ENCODE assay signal across 8 cellular contexts in the genomic region with DNA sequence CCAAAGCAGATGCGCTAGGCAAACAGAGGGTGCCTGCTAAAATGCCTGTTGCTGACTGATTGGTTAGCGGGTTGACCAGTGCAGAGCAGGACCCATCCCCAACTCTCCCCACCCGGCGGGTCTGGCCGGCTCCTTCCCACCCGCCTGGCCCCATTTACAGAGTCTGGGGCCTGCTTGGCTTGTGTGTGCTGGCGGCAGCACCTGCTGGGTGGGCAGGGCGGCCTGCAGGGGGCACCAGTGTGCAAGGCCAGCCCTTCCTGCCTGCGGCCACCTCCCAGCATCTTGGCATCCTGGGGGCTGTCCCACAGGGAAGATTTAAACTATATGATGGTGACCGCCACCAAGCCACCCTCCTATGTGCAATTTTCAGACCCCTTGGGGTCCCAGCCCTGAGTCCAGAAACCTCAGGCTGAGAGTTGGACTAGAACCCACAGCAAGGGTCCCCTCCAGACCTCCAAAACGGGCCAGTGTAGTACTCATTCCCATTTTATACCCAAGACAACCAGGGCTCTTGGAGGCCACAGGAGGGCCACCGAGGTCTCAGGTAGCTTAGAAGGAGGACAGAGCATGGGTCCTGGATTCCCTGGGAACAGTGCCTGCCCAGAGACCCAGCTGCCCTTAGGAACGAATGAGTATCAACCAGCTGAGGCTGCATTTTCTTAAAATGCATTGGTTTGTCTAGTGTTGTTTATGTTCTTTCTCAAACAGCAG.
DNase-seq lines count a peak whose midpoint lies in the region; ATAC-seq and TF ChIP-seq lines count a peak whose summit lies in the region.

No MANE protein-coding gene starts in this region.

- H4K20me1 ChIP-seq in DND-41 (ENCODE audit: insufficient read depth, low read length) = no peaks in the 10 kb centered on the region

- H3K27me3 Mint-ChIP-seq in mesothelial cell of epicardium (ENCODE audit: low read depth) = no peaks in the 10 kb centered on the region

- no peaks in the 10 kb centered on the region for H3K9me3 ChIP-seq in DND-41 (ENCODE audit: insufficient read depth, low read length, severe bottlenecking)
- no peaks in the 10 kb centered on the region for H3K9me3 ChIP-seq in MG63

- ATAC-seq in DND-41 (ENCODE audit: insufficient read depth, low read depth) (peak; percentile 91), GM21381 (IDR thresholded peaks at IDR 0.05; ENCODE audit: unreplicated experiment) (peak; percentile 76)

- no peak overlapping the region for H2AFZ ChIP-seq in DND-41 (ENCODE audit: low read depth, low read length)

- no peak overlapping the region for H3K9ac ChIP-seq in DND-41 (ENCODE audit: low read depth, low read length)

- H3K27ac Mint-ChIP-seq in mesothelial cell of epicardium = peak overlapping the region; percentile 85

- TF ChIP-seq CTCF in DND-41 (IDR thresholded peaks at IDR 0.05; ENCODE audit: borderline replicate concordance, extremely low read depth, low read length, poor library complexity, severe bottlenecking) = peak; percentile 91
- TF ChIP-seq CTCF in dorsolateral prefrontal cortex (IDR thresholded peaks at IDR 0.05 in 54 of 56, conservative IDR thresholded peaks at IDR 0.05 in 2 of 56; ENCODE audit: low read depth in 1 of 56, partially characterized antibody in 56 of 56) = peak; percentile 64 to 97 (median 88)
- peak; percentile 81 for TF ChIP-seq CTCF in mesothelial cell of epicardium (IDR thresholded peaks at IDR 0.05; ENCODE audit: unreplicated experiment)

- H3K4me1 ChIP-seq in DND-41 (ENCODE audit: insufficient read depth, low read length) = no peaks in the 10 kb centered on the region

- H3K27ac ChIP-seq in DND-41 (ENCODE audit: low read length) = peak overlapping the region; percentile 22; the same call in 1 of the 2 replicates
- peak overlapping the region in 53 of 59 donors; percentile 7 to 82 (median 51) for H3K27ac ChIP-seq in dorsolateral prefrontal cortex

- H3K4me2 ChIP-seq in DND-41 (ENCODE audit: insufficient read depth, low read length) = no peak overlapping the region

- H3K9me3 Mint-ChIP-seq in mesothelial cell of epicardium = peaks cover 7% of the 10 kb centered on the region

- H3K4me3 Mint-ChIP-seq in mesothelial cell of epicardium = no peak overlapping the region

- intact Hi-C loops in dorsolateral prefrontal cortex (cut with DNase I) = loop anchor here (2.0 to 10.0 kb wide), 7 partner anchors 100 to 638 kb away; no protein-coding TSS in a partner anchor

- H3K4me1 Mint-ChIP-seq in mesothelial cell of epicardium = peaks cover 63% of the 10 kb centered on the region

- no peak overlapping the region for H3K4me3 ChIP-seq in DND-41 (ENCODE audit: low read depth in 1 of 2, low read length in 2 of 2)
- no peak overlapping the region for H3K4me3 ChIP-seq in MG63
- H3K4me3 ChIP-seq in dorsolateral prefrontal cortex = no peak overlapping the region

- no peaks in the 10 kb centered on the region for H3K27me3 ChIP-seq in DND-41 (ENCODE audit: insufficient read depth, low read length, poor library complexity)
- no peaks in the 10 kb centered on the region for H3K27me3 ChIP-seq in MG63
- H3K27me3 ChIP-seq in dorsolateral prefrontal cortex = no peaks in the 10 kb centered on the region

- H3K36me3 Mint-ChIP-seq in mesothelial cell of epicardium = peaks cover 8% of the 10 kb centered on the region

- DNase-seq in DND-41 (peak; percentile 59), MG63 (peak; percentile 28), dorsolateral prefrontal cortex (peak in 9 of 10 donors; percentile 57 to 83 (median 65)), mesothelial cell of epicardium (ENCODE audit: low spot score in 2 of 2, unreplicated experiment in 2 of 2) (peak; percentile 54 to 81), mesenteric fat pad (ENCODE audit: low spot score) (no peak)
- peak; percentile 49 to 54 for DNase-seq in activated CD4-positive, alpha-beta T cell treated with anti-CD3 and anti-CD28 coated beads, Interleukin-2, amount 50 U/mL, for 24 hours (ENCODE audit: low read depth in 1 of 2, low spot score in 1 of 2)
- DNase-seq in stimulated activated CD8-positive, alpha-beta memory T cell treated with anti-CD3 and anti-CD28 coated beads, Interleukin-7, amount 100 ng/mL, for 48 hours (ENCODE audit: extremely low read depth in 1 of 2, low read depth in 1 of 2) = peak; percentile 25 to 26

- H3K36me3 ChIP-seq in DND-41 (ENCODE audit: insufficient read depth, low read length) = no peaks in the 10 kb centered on the region
- peaks cover 2% of the 10 kb centered on the region; the same call in 1 of the 2 replicates for H3K36me3 ChIP-seq in MG63

- no peaks in the 10 kb centered on the region for H3K79me2 ChIP-seq in DND-41 (ENCODE audit: insufficient read depth, low read length)
